8 cellular contexts compared by ENCODE assay signal in the genomic region with DNA sequence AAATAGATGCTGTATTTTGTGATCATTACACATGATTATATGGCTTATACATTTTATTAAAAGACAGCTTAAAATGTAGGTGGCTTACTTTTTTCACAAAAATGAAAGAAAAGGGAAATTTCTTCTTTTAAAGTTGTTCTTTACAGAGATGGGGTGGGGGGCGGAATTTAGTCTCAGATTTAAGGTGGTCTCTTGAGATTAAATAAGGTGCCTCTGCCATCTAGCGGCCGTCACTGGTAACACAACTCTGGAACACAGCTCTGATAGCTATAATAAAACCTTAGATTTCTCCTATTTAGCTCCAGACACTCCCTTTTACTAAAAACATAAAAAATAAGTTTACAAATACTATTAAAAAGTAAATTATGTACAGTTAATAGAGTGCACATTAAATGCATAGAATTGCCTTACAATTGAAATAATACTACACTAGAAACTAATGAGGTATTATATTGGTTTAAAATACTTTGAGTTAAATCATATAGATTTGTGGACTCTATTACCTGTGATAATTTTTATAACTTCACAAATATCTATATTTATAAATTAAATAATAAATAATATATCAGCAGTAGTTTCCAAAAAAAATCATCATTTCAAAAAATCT.
DNase-seq lines count a peak whose midpoint lies in the region; ATAC-seq and TF ChIP-seq lines count a peak whose summit lies in the region.

No MANE protein-coding gene starts in this region.

- no peaks in the 10 kb centered on the region for H4K20me1 ChIP-seq in hepatocyte (ENCODE audit: insufficient read depth, poor library complexity, severe bottlenecking)

- peak; percentile 24 for DNase-seq in SKM-1 treated with dmso at 0.1 percent for 144 hours (lab: John Stamatoyannopoulos, UW; ENCODE audit: unreplicated experiment)
- DNase-seq in SKM-1 (lab: John Stamatoyannopoulos, UW; ENCODE audit: unreplicated experiment) = no peak
- peak; percentile 44 to 78 for DNase-seq in SJCRH30
- peak; percentile 17 for DNase-seq in amniotic epithelial cell (ENCODE audit: low read depth)
- peak; percentile 67 for DNase-seq in hepatocyte (ENCODE audit: low spot score)
- peak; percentile 47 for DNase-seq in stimulated activated CD4-positive, alpha-beta T cell treated with anti-CD3 and anti-CD28 coated beads, Interleukin-12 subunit alpha, Interleukin-12 subunit beta, amount 100 ng/mL, for 4 hours

- WGBS in hepatocyte (ENCODE audit: low lambda C conversion rate, missing lambda C conversion rate) = 2% methylated on average over 3 of the region's 3 CpGs

- no peaks in the 10 kb centered on the region for H3K9me3 ChIP-seq in SJCRH30 (replicated peaks)
- H3K9me3 ChIP-seq in hepatocyte (ENCODE audit: low read depth) = no peaks in the 10 kb centered on the region

- ATAC-seq in HG03432 (IDR thresholded peaks at IDR 0.05; ENCODE audit: unreplicated experiment) (peak; percentile 40), GM18858 (IDR thresholded peaks at IDR 0.05; ENCODE audit: unreplicated experiment) (no peak)

- H3K4me2 ChIP-seq in hepatocyte = no peak overlapping the region

- no peaks in the 10 kb centered on the region for H3K79me2 ChIP-seq in hepatocyte

- no peak overlapping the region for H3K27ac ChIP-seq in SJCRH30
- no peak overlapping the region for H3K27ac ChIP-seq in hepatocyte

- no peak overlapping the region for H3K4me3 ChIP-seq in SJCRH30
- H3K4me3 ChIP-seq in hepatocyte = no peak overlapping the region

- no peak overlapping the region for H2AFZ ChIP-seq in hepatocyte

- peak; percentile 96 for TF ChIP-seq CTCF in hepatocyte (IDR thresholded peaks at IDR 0.05; ENCODE audit: poor library complexity)

- no peaks in the 10 kb centered on the region for H3K9me2 ChIP-seq in hepatocyte (replicated peaks; ENCODE audit: insufficient read depth)

- no peaks in the 10 kb centered on the region for H3K27me3 ChIP-seq in SJCRH30
- H3K27me3 ChIP-seq in hepatocyte = no peaks in the 10 kb centered on the region

- H3K4me1 ChIP-seq in SJCRH30 (no peaks in the 10 kb centered on the region), hepatocyte (ENCODE audit: insufficient read depth) (peaks cover 8% of the 10 kb centered on the region)

- no peaks in the 10 kb centered on the region for H3K36me3 ChIP-seq in SJCRH30
- H3K36me3 ChIP-seq in hepatocyte (replicated peaks; ENCODE audit: insufficient read depth, low read depth) = no peaks in the 10 kb centered on the region
